In genomic region chr20:21340991-21341722, GRCh38 we compare ENCODE assay signal across 14 cellular contexts. TPM values are rescaled to one million over a fixed set of nuclear protein-coding genes. Genes with fewer than 3 reads are reported as not detected.
DNase-seq lines count a peak whose midpoint lies in the region; ATAC-seq and TF ChIP-seq lines count a peak whose summit lies in the region.
"Had no signal": no experiment of that assay in that cellular context is flagged by ENCODE, and none has a peak within 500 bp of the region (broad histone marks: within the 10 kb centered on the region; RNA-seq: fewer than 3 reads in every experiment).

No MANE protein-coding gene starts in this region.

- no peak for TF ChIP-seq CTCF in endodermal cell (conservative IDR thresholded peaks at IDR 0.05)

- H3K4me3 Mint-ChIP-seq in activated T-cell treated with anti-CD3 and anti-CD28 coated beads, Interleukin-2, amount 50 U/mL, for 72 hours, result no peak overlapping the region
- no peak overlapping the region for H3K4me3 Mint-ChIP-seq in activated T-cell treated with anti-CD3 and anti-CD28 coated beads, Interleukin-2, amount 50 U/mL, for 24 hours
- no peak overlapping the region for H3K4me3 Mint-ChIP-seq in endodermal cell
- H3K4me3 Mint-ChIP-seq: CD4-positive, CD25-positive, alpha-beta regulatory T cell had no signal

- H3K36me3 ChIP-seq in HUES48 (ENCODE audit: control insufficient read depth, insufficient read depth, low read length) (peaks cover 97% of the 10 kb centered on the region), endodermal cell (ENCODE audit: control insufficient read depth, insufficient read depth, low read length) (peaks cover 92% of the 10 kb centered on the region)

- H3K9ac ChIP-seq in HUES48 (ENCODE audit: low read depth, low read length) (no peak overlapping the region), endodermal cell (ENCODE audit: extremely low read depth, low read length, poor library complexity, severe bottlenecking) (no peak overlapping the region)
- H3K9ac ChIP-seq: BLaER1 treated with 17β-estradiol and CSF1 and Interleukin-3, amounts not matched to agents 10 nM and 100 nM had no signal

- no peak for DNase-seq in activated T-cell treated with anti-CD3 and anti-CD28 coated beads, Interleukin-2, amount 50 U/mL, for 72 hours
- no peak for DNase-seq in activated T-cell treated with anti-CD3 and anti-CD28 coated beads, Interleukin-2, amount 50 U/mL, for 24 hours
- DNase-seq in endodermal cell, result no peak
- DNase-seq in NCI-H187 treated with DMSO at 0.1 percent for 48 hours (lab: John Stamatoyannopoulos, UW), result no peak
- no peak for DNase-seq in NCI-H446 treated with DMSO at 0.1 percent for 48 hours (lab: John Stamatoyannopoulos, UW)
- DNase-seq in AG08396 (ENCODE audit: low spot score), result no peak
- DNase-seq: CD4-positive, CD25-positive, alpha-beta regulatory T cell; DMS53; GF-D8; H7 had no signal

- H3K27me3 ChIP-seq in HUES48 (ENCODE audit: control insufficient read depth, insufficient read depth, low read length), result no peaks in the 10 kb centered on the region
- H3K27me3 ChIP-seq in endodermal cell (ENCODE audit: control insufficient read depth, insufficient read depth, low read length, poor library complexity, severe bottlenecking), result no peaks in the 10 kb centered on the region
- H3K27me3 ChIP-seq: BLaER1 treated with 17β-estradiol and CSF1 and Interleukin-3, amounts not matched to agents 10 nM and 100 nM had no signal

- H3K36me3 Mint-ChIP-seq in activated T-cell treated with anti-CD3 and anti-CD28 coated beads, Interleukin-2, amount 50 U/mL, for 72 hours (ENCODE audit: insufficient read depth in 2 of 2), result peaks cover 18 to 31% of the 10 kb centered on the region in 2 donors
- H3K36me3 Mint-ChIP-seq in activated T-cell treated with anti-CD3 and anti-CD28 coated beads, Interleukin-2, amount 50 U/mL, for 24 hours (ENCODE audit: low read depth), result peaks cover 86% of the 10 kb centered on the region
- peaks cover 69% of the 10 kb centered on the region for H3K36me3 Mint-ChIP-seq in endodermal cell (ENCODE audit: low read depth)

- H3K9me3 ChIP-seq in HUES48 (ENCODE audit: control insufficient read depth, insufficient read depth, low read length) (no peaks in the 10 kb centered on the region), endodermal cell (ENCODE audit: control insufficient read depth, low read length) (no peaks in the 10 kb centered on the region)
- H3K9me3 ChIP-seq: BLaER1 treated with 17β-estradiol and CSF1 and Interleukin-3, amounts not matched to agents 10 nM and 100 nM had no signal

- no peaks in the 10 kb centered on the region for H3K27me3 Mint-ChIP-seq in activated T-cell treated with anti-CD3 and anti-CD28 coated beads, Interleukin-2, amount 50 U/mL, for 72 hours (ENCODE audit: low read depth)
- no peaks in the 10 kb centered on the region for H3K27me3 Mint-ChIP-seq in activated T-cell treated with anti-CD3 and anti-CD28 coated beads, Interleukin-2, amount 50 U/mL, for 24 hours
- H3K27me3 Mint-ChIP-seq in endodermal cell (ENCODE audit: insufficient read depth), result no peaks in the 10 kb centered on the region
- H3K27me3 Mint-ChIP-seq: CD4-positive, CD25-positive, alpha-beta regulatory T cell had no signal

- no peak for ATAC-seq in activated T-cell treated with anti-CD3 and anti-CD28 coated beads, Interleukin-2, amount 50 U/mL, for 72 hours (replicated peaks in 1 of 2)

- H3K4me3 ChIP-seq in HUES48 (ENCODE audit: low read depth, low read length) (no peak overlapping the region), endodermal cell (ENCODE audit: low read length) (no peak overlapping the region)
- H3K4me3 ChIP-seq: BLaER1 treated with 17β-estradiol and CSF1 and Interleukin-3, amounts not matched to agents 10 nM and 100 nM had no signal

- H3K9me3 Mint-ChIP-seq in activated T-cell treated with anti-CD3 and anti-CD28 coated beads, Interleukin-2, amount 50 U/mL, for 72 hours, result no peaks in the 10 kb centered on the region
- H3K9me3 Mint-ChIP-seq in activated T-cell treated with anti-CD3 and anti-CD28 coated beads, Interleukin-2, amount 50 U/mL, for 24 hours, result no peaks in the 10 kb centered on the region
- H3K9me3 Mint-ChIP-seq in endodermal cell, result no peaks in the 10 kb centered on the region
- H3K9me3 Mint-ChIP-seq: CD4-positive, CD25-positive, alpha-beta regulatory T cell had no signal

- WGBS in endodermal cell (ENCODE audit: insufficient coverage in 1 of 2, insufficient read length in 1 of 2), 2 experiments, result 67 to 85% methylated on average over 3 of the region's 3 CpGs

- no peaks in the 10 kb centered on the region for H3K4me1 Mint-ChIP-seq in activated T-cell treated with anti-CD3 and anti-CD28 coated beads, Interleukin-2, amount 50 U/mL, for 72 hours (ENCODE audit: low read depth)
- no peaks in the 10 kb centered on the region for H3K4me1 Mint-ChIP-seq in activated T-cell treated with anti-CD3 and anti-CD28 coated beads, Interleukin-2, amount 50 U/mL, for 24 hours (ENCODE audit: low read depth)
- H3K4me1 Mint-ChIP-seq in endodermal cell, result peaks cover 7% of the 10 kb centered on the region

- peak overlapping the region; percentile 52 for H3K27ac Mint-ChIP-seq in activated T-cell treated with anti-CD3 and anti-CD28 coated beads, Interleukin-2, amount 50 U/mL, for 72 hours
- no peak overlapping the region for H3K27ac Mint-ChIP-seq in activated T-cell treated with anti-CD3 and anti-CD28 coated beads, Interleukin-2, amount 50 U/mL, for 24 hours
- no peak overlapping the region for H3K27ac Mint-ChIP-seq in endodermal cell
- H3K27ac Mint-ChIP-seq: CD4-positive, CD25-positive, alpha-beta regulatory T cell had no signal

- peaks cover 12% of the 10 kb centered on the region; the same call in 1 of the 2 replicates for H3K4me1 ChIP-seq in HUES48 (ENCODE audit: control insufficient read depth, insufficient read depth, low read length)
- H3K4me1 ChIP-seq in endodermal cell (ENCODE audit: control insufficient read depth, insufficient read depth, low read length), result no peaks in the 10 kb centered on the region
- H3K4me1 ChIP-seq: BLaER1 treated with 17β-estradiol and CSF1 and Interleukin-3, amounts not matched to agents 10 nM and 100 nM had no signal

- peak overlapping the region; percentile 67 for H3K27ac ChIP-seq in HUES48 (ENCODE audit: low read depth, low read length)
- peak overlapping the region; percentile 71 for H3K27ac ChIP-seq in endodermal cell (ENCODE audit: low read depth, low read length)
- H3K27ac ChIP-seq: 22Rv1; BLaER1 treated with 17β-estradiol and CSF1 and Interleukin-3, amounts not matched to agents 10 nM and 100 nM had no signal

RNA-seq across cellular contexts. Expression of gene XRN2, which starts 38.0 kb away (rescaled TPM):
- total RNA-seq in activated T-cell treated with anti-CD3 and anti-CD28 coated beads, Interleukin-2, amount 50 U/mL, for 72 hours, result 10 to 100 TPM; 77.9 to 81.8 TPM
- 100 to 1,000 TPM in 1 of 2 donors, 10 to 100 TPM in 1; 91.5 to 101 TPM for total RNA-seq in endodermal cell
- polyA plus RNA-seq in endodermal cell (2013, experiment 1 of 2), result 100 TPM
- polyA plus RNA-seq in endodermal cell (2013, experiment 2 of 2), result 95.6 TPM

RNA-seq across cellular contexts. Expression of gene NKX2-4, which starts 56.2 kb away (rescaled TPM):
- not detected for total RNA-seq in activated T-cell treated with anti-CD3 and anti-CD28 coated beads, Interleukin-2, amount 50 U/mL, for 72 hours
- not detected for total RNA-seq in endodermal cell
- polyA plus RNA-seq in endodermal cell (2013, experiment 1 of 2), result not detected
- not detected for polyA plus RNA-seq in endodermal cell (2013, experiment 2 of 2)
- total RNA-seq: CD4-positive, CD25-positive, alpha-beta regulatory T cell; H7; HT-29 had no signal
- polyA plus RNA-seq: CD4-positive, CD25-positive, alpha-beta regulatory T cell had no signal
